In the genomic region with DNA sequence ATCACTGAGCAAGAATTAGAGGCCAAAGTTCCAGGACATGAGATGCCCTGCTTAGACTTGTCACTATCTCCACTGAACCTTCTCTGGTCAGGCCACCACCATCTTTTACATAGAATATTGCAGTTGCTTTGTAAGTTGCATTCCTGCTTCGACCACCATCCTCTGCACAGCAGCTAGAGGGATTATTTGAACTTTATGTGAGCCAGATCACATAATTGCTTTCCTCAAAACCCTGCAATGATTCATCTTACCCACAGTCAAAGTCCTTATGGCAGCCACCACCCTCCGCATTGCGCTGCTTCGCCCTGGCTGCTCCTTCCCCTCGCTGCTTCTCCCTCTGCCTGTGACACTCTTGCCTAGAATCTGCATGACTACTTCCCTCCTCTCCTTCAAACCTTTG, we compare ENCODE assay signal across 17 cellular contexts.
DNase-seq lines count a peak whose midpoint lies in the region; TF ChIP-seq lines count a peak whose summit lies in the region.
"Had no signal": no experiment of that assay in that cellular context is flagged by ENCODE, and none has a peak within 500 bp of the region (broad histone marks: within the 10 kb centered on the region; RNA-seq: fewer than 3 reads in every experiment).

No MANE protein-coding gene starts in this region.

- TF ChIP-seq CTCF in osteoblast (IDR thresholded peaks at IDR 0.05; ENCODE audit: extremely low read depth, low read depth, low read length): no peak

- no peak overlapping the region for H3K4me2 ChIP-seq in osteoblast (ENCODE audit: insufficient read depth, low read length)
- H3K4me2 ChIP-seq: A549, BLaER1 had no signal

- no peak overlapping the region for H3K4me3 ChIP-seq in osteoblast (ENCODE audit: insufficient read depth, low read length)
- H3K4me3 ChIP-seq: A549, BLaER1 had no signal

- no peaks in the 10 kb centered on the region for H3K9me3 ChIP-seq in osteoblast (ENCODE audit: low read depth, low read length)
- H3K9me3 ChIP-seq: A549, BLaER1 had no signal

- peaks cover 3% of the 10 kb centered on the region for H3K4me1 ChIP-seq in osteoblast (ENCODE audit: insufficient read depth, low read length)
- H3K4me1 ChIP-seq: A549 had no signal

- H3K36me3 ChIP-seq in osteoblast (ENCODE audit: insufficient read depth, low read length): no peaks in the 10 kb centered on the region
- H3K36me3 ChIP-seq: BLaER1 had no signal

- no peaks in the 10 kb centered on the region for H3K79me2 ChIP-seq in osteoblast (ENCODE audit: insufficient read depth, low read length)

- H4K20me1 ChIP-seq in osteoblast (ENCODE audit: insufficient read depth, low read length): no peaks in the 10 kb centered on the region
- H4K20me1 ChIP-seq: BLaER1 had no signal

- H3K27ac ChIP-seq in osteoblast (ENCODE audit: low read depth, low read length): no peak overlapping the region
- H3K27ac ChIP-seq: 22Rv1, A549, BLaER1 had no signal

- H3K27me3 ChIP-seq in osteoblast (ENCODE audit: insufficient read depth, low read length): no peaks in the 10 kb centered on the region
- H3K27me3 ChIP-seq: BLaER1 had no signal

- no peak overlapping the region for H2AFZ ChIP-seq in osteoblast (ENCODE audit: low read length)

- DNase-seq in HT-29 (ENCODE audit: low spot score) (peak; percentile 31), astrocyte of the hippocampus (ENCODE audit: low read depth, low spot score) (peak; percentile 26), osteoblast (ENCODE audit: insufficient read length, low spot score, missing footprints) (peak; percentile 37), stromal cell of bone marrow (ENCODE audit: low read depth) (peak; percentile 14), NCI-H2227 (lab: John Stamatoyannopoulos, UW; ENCODE audit: unreplicated experiment) (no peak), activated gamma-delta T cell (lab: John Stamatoyannopoulos, UW) (no peak), NCI-H2029 (lab: John Stamatoyannopoulos, UW) (no peak)
- DNase-seq: CD4-positive, alpha-beta memory T cell; DMS153; DMS79; GF-D8; GOT3; H7; HFFc6 had no signal

Comparison
In these comparisons a context has a peak if more than half of its experiments do, and no peak if none do; other contexts are left out.
1. DNase-seq: peak in HT-29 (single experiment), astrocyte of the hippocampus (single experiment), osteoblast (single experiment) and stromal cell of bone marrow (single experiment); none in NCI-H2227 (single experiment), activated gamma-delta T cell (single experiment) and NCI-H2029 (single experiment).